In genomic region chr7:149261321-149261828, GRCh38 we compare ENCODE assay signal across 1 cellular context.
TF ChIP-seq lines count a peak whose summit lies in the region.

No MANE protein-coding gene starts in this region.

TF ChIP-seq in HEK293, 187 proteins besides CTCF, POLR2A, EP300 and RAD21 (continued from another document):
- TF ChIP-seq ZNF658 (tag by site-specific recombination; IDR thresholded peaks at IDR 0.05) (no peak), ATF2 (tag by site-specific recombination; IDR thresholded peaks at IDR 0.05; ENCODE audit: low read depth) (no peak), ZNF133 (tag by site-specific recombination; IDR thresholded peaks at IDR 0.05) (no peak)
